17 cellular contexts compared by ENCODE assay signal in the genomic region with DNA sequence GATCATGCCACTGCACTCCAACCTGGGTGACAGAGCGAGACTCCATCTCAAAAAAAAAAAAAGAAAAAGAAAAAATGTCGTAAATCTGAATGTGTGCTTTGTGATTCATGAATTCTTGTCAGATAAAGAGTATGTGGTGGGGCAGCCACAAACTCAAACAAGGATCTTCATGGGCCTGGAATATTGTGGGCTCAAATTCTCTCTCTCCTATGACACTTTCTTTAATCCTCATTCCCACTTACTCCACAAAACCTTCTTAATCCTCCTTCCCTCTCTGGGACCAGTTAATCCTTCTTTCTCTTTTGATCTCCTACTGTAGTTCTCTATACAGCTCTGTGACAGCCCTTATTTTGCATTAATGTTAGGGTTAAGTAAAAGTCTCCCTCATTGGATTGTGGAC.
DNase-seq lines count a peak whose midpoint lies in the region; ATAC-seq, FAIRE-seq and TF ChIP-seq lines count a peak whose summit lies in the region.
"Had no signal": no experiment of that assay in that cellular context is flagged by ENCODE, and none has a peak within 500 bp of the region (broad histone marks: within the 10 kb centered on the region; RNA-seq: fewer than 3 reads in every experiment).

No MANE protein-coding gene starts in this region.

- no peak overlapping the region for H3K4me3 Mint-ChIP-seq in activated CD4-positive, alpha-beta memory T cell treated with anti-CD3 and anti-CD28 coated beads, Interleukin-2, amount 10 ng/mL, durations not matched to agents 7 days and 5 days
- H3K4me3 Mint-ChIP-seq: activated naive CD8-positive, alpha-beta T cell treated with anti-CD3 and anti-CD28 coated beads for 36 hours; CD8-positive, alpha-beta memory T cell had no signal

- no peaks in the 10 kb centered on the region for H3K36me3 Mint-ChIP-seq in activated CD4-positive, alpha-beta memory T cell treated with anti-CD3 and anti-CD28 coated beads, Interleukin-2, amount 10 ng/mL, durations not matched to agents 7 days and 5 days (ENCODE audit: low read depth)

- H4K20me1 ChIP-seq in smooth muscle cell (ENCODE audit: low read depth): no peaks in the 10 kb centered on the region

- no peaks in the 10 kb centered on the region for H3K4me1 Mint-ChIP-seq in activated CD4-positive, alpha-beta memory T cell treated with anti-CD3 and anti-CD28 coated beads, Interleukin-2, amount 10 ng/mL, durations not matched to agents 7 days and 5 days
- H3K4me1 Mint-ChIP-seq: activated naive CD8-positive, alpha-beta T cell treated with anti-CD3 and anti-CD28 coated beads for 36 hours; CD8-positive, alpha-beta memory T cell had no signal

- no peaks in the 10 kb centered on the region for H3K9me3 Mint-ChIP-seq in activated CD4-positive, alpha-beta memory T cell treated with anti-CD3 and anti-CD28 coated beads, Interleukin-2, amount 10 ng/mL, durations not matched to agents 7 days and 5 days
- H3K9me3 Mint-ChIP-seq: activated naive CD8-positive, alpha-beta T cell treated with anti-CD3 and anti-CD28 coated beads for 36 hours; CD8-positive, alpha-beta memory T cell had no signal

- peaks cover 35% of the 10 kb centered on the region for H3K4me1 ChIP-seq in smooth muscle cell (ENCODE audit: low read depth)
- H3K4me1 ChIP-seq: transverse colon had no signal

- no peak overlapping the region for H2AFZ ChIP-seq in smooth muscle cell (ENCODE audit: low read depth)

- H3K27ac ChIP-seq in smooth muscle cell (ENCODE audit: low read depth): no peak overlapping the region
- H3K27ac ChIP-seq: transverse colon had no signal

- no peaks in the 10 kb centered on the region for H3K27me3 ChIP-seq in smooth muscle cell (ENCODE audit: low read depth)
- H3K27me3 ChIP-seq: transverse colon had no signal

- 41% methylated on average over 2 of the region's 2 CpGs for WGBS in smooth muscle cell (ENCODE audit: low lambda C conversion rate)

- H3K27ac Mint-ChIP-seq in activated CD4-positive, alpha-beta memory T cell treated with anti-CD3 and anti-CD28 coated beads, Interleukin-2, amount 10 ng/mL, durations not matched to agents 7 days and 5 days: no peak overlapping the region
- H3K27ac Mint-ChIP-seq: activated naive CD8-positive, alpha-beta T cell treated with anti-CD3 and anti-CD28 coated beads for 36 hours; CD8-positive, alpha-beta memory T cell had no signal

- CTCF ChIA-PET in activated CD4-positive, alpha-beta memory T cell treated with anti-CD3 and anti-CD28 coated beads, Interleukin-2, amount 10 ng/mL, durations not matched to agents 7 days and 5 days (lab: Charles Lee): interaction anchor here (1.5 kb wide), 1 partner anchor 65 kb away, joined by 4 read pairs; no protein-coding TSS in a partner anchor

- H3K27me3 Mint-ChIP-seq in activated CD4-positive, alpha-beta memory T cell treated with anti-CD3 and anti-CD28 coated beads, Interleukin-2, amount 10 ng/mL, durations not matched to agents 7 days and 5 days: peaks cover 2% of the 10 kb centered on the region
- H3K27me3 Mint-ChIP-seq: activated naive CD8-positive, alpha-beta T cell treated with anti-CD3 and anti-CD28 coated beads for 36 hours had no signal

- no peak for TF ChIP-seq CTCF in smooth muscle cell (IDR thresholded peaks at IDR 0.05; ENCODE audit: borderline replicate concordance, insufficient read depth, poor library complexity, severe bottlenecking)

- H3K79me2 ChIP-seq in smooth muscle cell (ENCODE audit: low read depth): no peaks in the 10 kb centered on the region

- H3K9me3 ChIP-seq in smooth muscle cell (replicated peaks; ENCODE audit: low read depth): no peaks in the 10 kb centered on the region
- H3K9me3 ChIP-seq: transverse colon had no signal

- POLR2A ChIA-PET in activated CD4-positive, alpha-beta memory T cell treated with anti-CD3 and anti-CD28 coated beads, Interleukin-2, amount 10 ng/mL, durations not matched to agents 7 days and 5 days (lab: Charles Lee): no interaction called here

- H3K9ac ChIP-seq in smooth muscle cell (ENCODE audit: low read depth): no peak overlapping the region

- H3K36me3 ChIP-seq in smooth muscle cell (ENCODE audit: low read depth): no peaks in the 10 kb centered on the region
- H3K36me3 ChIP-seq: transverse colon had no signal

- ATAC-seq in HG03565 (IDR thresholded peaks at IDR 0.05; ENCODE audit: unreplicated experiment): no peak
- ATAC-seq: left cardiac atrium had no signal

- FAIRE-seq in RCC 7860 (lab: Jason Lieb, UNC): no peak
- FAIRE-seq: endothelial cell of umbilical vein, GM12892 had no signal

- DNase-seq in GM04504 (ENCODE audit: low read depth) (peak; percentile 31), RCC 7860 (ENCODE audit: low spot score) (peak; percentile 55), fibroblast of peridontal ligament (ENCODE audit: extremely low read depth) (peak; percentile 62), smooth muscle cell (lab: John Stamatoyannopoulos, UW; ENCODE audit: unreplicated experiment) (no peak)
- no peak for DNase-seq in central memory CD4-positive, alpha-beta T cell
- no peak for DNase-seq in stimulated activated CD4-positive, alpha-beta T cell treated with anti-CD3 and anti-CD28 coated beads, Interleukin-2, amount 100 ng/mL, for 24 hours
- DNase-seq in activated CD4-positive, alpha-beta memory T cell treated with anti-CD3 and anti-CD28 coated beads, Interleukin-2, amount 10 ng/mL, durations not matched to agents 7 days and 5 days: no peak
- DNase-seq: activated CD4-positive, alpha-beta T cell treated with anti-CD3 and anti-CD28 coated beads for 48 hours; activated naive CD8-positive, alpha-beta T cell treated with anti-CD3 and anti-CD28 coated beads for 36 hours; CD8-positive, alpha-beta memory T cell; left cardiac atrium; NCI-H1092 treated with DMSO at 0.1 percent for 48 hours; T1000; transverse colon had no signal

- H3K4me3 ChIP-seq in smooth muscle cell: no peak overlapping the region
- H3K4me3 ChIP-seq: transverse colon had no signal

- H3F3A ChIP-seq in smooth muscle cell (ENCODE audit: low read depth): no peaks in the 10 kb centered on the region

- H3K4me2 ChIP-seq in smooth muscle cell: peak overlapping the region; percentile 60

Comparison
In these comparisons a context has a peak if more than half of its experiments do, and no peak if none do; other contexts are left out.
1. DNase-seq: peak in GM04504 (single experiment), RCC 7860 (single experiment) and fibroblast of peridontal ligament (single experiment); none in smooth muscle cell (single experiment), central memory CD4-positive, alpha-beta T cell (single experiment), stimulated activated CD4-positive, alpha-beta T cell treated with anti-CD3 and anti-CD28 coated beads, Interleukin-2, amount 100 ng/mL, for 24 hours (0 of 2) and activated CD4-positive, alpha-beta memory T cell treated with anti-CD3 and anti-CD28 coated beads, Interleukin-2, amount 10 ng/mL, durations not matched to agents 7 days and 5 days (single experiment).